In genomic region chr19:39679791-39680168, GRCh38 we compare ENCODE assay signal across 12 cellular contexts. TPM values are rescaled to one million over a fixed set of nuclear protein-coding genes. Genes with fewer than 3 reads are reported as not detected.
A peak's percentile ranks its signal among the peaks of the same experiment; 100 is the strongest.
DNase-seq lines count a peak whose midpoint lies in the region; ATAC-seq lines count a peak whose summit lies in the region.
"Had no signal": no experiment of that assay in that cellular context is flagged by ENCODE, and none has a peak within 500 bp of the region (broad histone marks: within the 10 kb centered on the region; RNA-seq: fewer than 3 reads in every experiment).

No MANE protein-coding gene starts in this region.

- peak overlapping the region; percentile 84 for H3K27ac Mint-ChIP-seq in activated naive CD4-positive, alpha-beta T cell treated with anti-CD3 and anti-CD28 coated beads for 36 hours
- H3K27ac Mint-ChIP-seq in stimulated activated effector memory CD8-positive, alpha-beta T cell treated with anti-CD3 and anti-CD28 coated beads, Interleukin-12 subunit alpha, Interleukin-12 subunit beta, amount 100 ng/mL, for 72 hours: peak overlapping the region; percentile 63

- intact Hi-C loops in activated naive CD4-positive, alpha-beta T cell treated with anti-CD3 and anti-CD28 coated beads for 36 hours (cut with micrococcal nuclease): loop anchor here (1.0 to 10.0 kb wide), 4 partner anchors 13 to 555 kb away; partner anchors contain the start of genes LGALS14 and PAK4

- in situ Hi-C loops in G401 (cut with HindIII; ENCODE audit: low sequenced_read_pairs): loop anchor here (10.0 kb wide), 1 partner anchor 115 kb away; no protein-coding TSS in a partner anchor

- no peaks in the 10 kb centered on the region for H3K9me3 Mint-ChIP-seq in activated naive CD4-positive, alpha-beta T cell treated with anti-CD3 and anti-CD28 coated beads for 36 hours
- no peaks in the 10 kb centered on the region for H3K9me3 Mint-ChIP-seq in stimulated activated effector memory CD8-positive, alpha-beta T cell treated with anti-CD3 and anti-CD28 coated beads, Interleukin-12 subunit alpha, Interleukin-12 subunit beta, amount 100 ng/mL, for 72 hours

- DNase-seq in activated CD8-positive, alpha-beta memory T cell treated with anti-CD3 and anti-CD28 coated beads for 24 hours: peak; percentile 71
- DNase-seq in activated CD8-positive, alpha-beta memory T cell treated with anti-CD3 and anti-CD28 coated beads, Interleukin-2, amount 50 U/mL, for 4 hours: no peak
- peak; percentile 75 for DNase-seq in activated naive CD4-positive, alpha-beta T cell treated with anti-CD3 and anti-CD28 coated beads for 36 hours
- no peak for DNase-seq in stimulated activated effector memory CD8-positive, alpha-beta T cell treated with anti-CD3 and anti-CD28 coated beads, Interleukin-12 subunit alpha, Interleukin-12 subunit beta, amount 100 ng/mL, for 72 hours (ENCODE audit: low spot score in 2 of 2)
- DNase-seq in G401 (ENCODE audit: low spot score) (no peak), COR-L47 (lab: John Stamatoyannopoulos, UW) (no peak)
- DNase-seq: amygdala, kidney glomerular epithelial cell had no signal

- peaks cover 1% of the 10 kb centered on the region for H3K36me3 Mint-ChIP-seq in activated naive CD4-positive, alpha-beta T cell treated with anti-CD3 and anti-CD28 coated beads for 36 hours (ENCODE audit: low read depth)
- H3K36me3 Mint-ChIP-seq in stimulated activated effector memory CD8-positive, alpha-beta T cell treated with anti-CD3 and anti-CD28 coated beads, Interleukin-12 subunit alpha, Interleukin-12 subunit beta, amount 100 ng/mL, for 72 hours: peaks cover 12% of the 10 kb centered on the region

- peak; percentile 8 for ATAC-seq in HG03280 (IDR thresholded peaks at IDR 0.05; ENCODE audit: unreplicated experiment)
- peak; percentile 69 for ATAC-seq in stimulated activated effector memory CD8-positive, alpha-beta T cell treated with anti-CD3 and anti-CD28 coated beads, Interleukin-12 subunit alpha, Interleukin-12 subunit beta, amount 100 ng/mL, for 72 hours
- no peak for ATAC-seq in HG03457 (IDR thresholded peaks at IDR 0.05; ENCODE audit: unreplicated experiment)

- H3K4me3 Mint-ChIP-seq in activated naive CD4-positive, alpha-beta T cell treated with anti-CD3 and anti-CD28 coated beads for 36 hours: peak overlapping the region; percentile 69
- peak overlapping the region; percentile 64 for H3K4me3 Mint-ChIP-seq in stimulated activated effector memory CD8-positive, alpha-beta T cell treated with anti-CD3 and anti-CD28 coated beads, Interleukin-12 subunit alpha, Interleukin-12 subunit beta, amount 100 ng/mL, for 72 hours

- peaks cover 50% of the 10 kb centered on the region for H3K4me1 Mint-ChIP-seq in activated naive CD4-positive, alpha-beta T cell treated with anti-CD3 and anti-CD28 coated beads for 36 hours (ENCODE audit: low read depth)
- H3K4me1 Mint-ChIP-seq in stimulated activated effector memory CD8-positive, alpha-beta T cell treated with anti-CD3 and anti-CD28 coated beads, Interleukin-12 subunit alpha, Interleukin-12 subunit beta, amount 100 ng/mL, for 72 hours: peaks cover 42% of the 10 kb centered on the region

- CTCF ChIA-PET in activated naive CD4-positive, alpha-beta T cell treated with anti-CD3 and anti-CD28 coated beads for 36 hours (lab: Charles Lee): interaction anchor here (0.9 kb wide), 1 partner anchor 85 kb away, joined by 3 read pairs; no protein-coding TSS in a partner anchor

- no peaks in the 10 kb centered on the region for H3K27me3 Mint-ChIP-seq in activated naive CD4-positive, alpha-beta T cell treated with anti-CD3 and anti-CD28 coated beads for 36 hours (ENCODE audit: low read depth)

RNA-seq across cellular contexts. Expression of gene LGALS16, which starts 24.1 kb away (rescaled TPM):
- not detected for total RNA-seq in activated naive CD4-positive, alpha-beta T cell treated with anti-CD3 and anti-CD28 coated beads for 36 hours
- total RNA-seq in G401 (2014; rRNA removed; shearing (Covaris generic)): not detected in 2 replicates
- total RNA-seq: pulmonary artery endothelial cell, thoracic aorta had no signal

RNA-seq across cellular contexts. Expression of gene LGALS14, which starts 24.5 kb away (rescaled TPM):
- total RNA-seq in activated naive CD4-positive, alpha-beta T cell treated with anti-CD3 and anti-CD28 coated beads for 36 hours: 1 to 10 TPM; 1.2 to 2.4 TPM
- not detected in 2 replicates for total RNA-seq in G401 (2014; rRNA removed; shearing (Covaris generic))
- total RNA-seq: pulmonary artery endothelial cell, thoracic aorta had no signal

RNA-seq across cellular contexts. Expression of gene CLC, which starts 58.0 kb away (rescaled TPM):
- total RNA-seq in activated naive CD4-positive, alpha-beta T cell treated with anti-CD3 and anti-CD28 coated beads for 36 hours: not detected
- not detected in 2 replicates for total RNA-seq in G401 (2014; rRNA removed; shearing (Covaris generic))
- total RNA-seq: pulmonary artery endothelial cell, thoracic aorta had no signal

Comparison
In these comparisons a context has a peak if more than half of its experiments do, and no peak if none do; other contexts are left out.
1. DNase-seq: peak in activated CD8-positive, alpha-beta memory T cell treated with anti-CD3 and anti-CD28 coated beads for 24 hours (single experiment) and activated naive CD4-positive, alpha-beta T cell treated with anti-CD3 and anti-CD28 coated beads for 36 hours (single experiment); none in activated CD8-positive, alpha-beta memory T cell treated with anti-CD3 and anti-CD28 coated beads, Interleukin-2, amount 50 U/mL, for 4 hours (single experiment), stimulated activated effector memory CD8-positive, alpha-beta T cell treated with anti-CD3 and anti-CD28 coated beads, Interleukin-12 subunit alpha, Interleukin-12 subunit beta, amount 100 ng/mL, for 72 hours (0 of 2), G401 (single experiment) and COR-L47 (single experiment).